In the genomic region with DNA sequence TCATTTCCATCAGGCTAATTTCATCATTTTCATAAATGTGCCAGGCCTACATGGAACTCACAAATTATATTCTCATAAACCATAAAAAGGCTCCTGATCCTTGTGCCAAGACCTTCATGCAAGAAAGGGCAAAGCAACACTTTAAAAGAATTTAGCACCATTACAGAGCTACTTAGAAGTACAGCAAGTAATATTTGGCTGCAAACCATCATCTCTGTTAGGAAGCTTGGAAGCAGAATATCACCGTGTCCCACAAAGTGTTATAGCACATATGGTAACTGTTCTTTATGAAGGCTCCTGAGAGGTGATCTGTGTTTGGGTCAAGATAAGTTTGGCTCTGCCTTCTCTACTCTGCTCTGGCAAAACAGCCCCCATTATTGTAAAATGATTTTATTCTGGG, we compare ENCODE assay signal across 34 cellular contexts. TPM values are rescaled to one million over a fixed set of nuclear protein-coding genes. Genes with fewer than 3 reads are reported as not detected.
"Had no signal": no experiment of that assay in that cellular context is flagged by ENCODE, and none has a peak within 500 bp of the region (broad histone marks: within the 10 kb centered on the region; RNA-seq: fewer than 3 reads in every experiment).

No MANE protein-coding gene starts in this region.

- ATAC-seq: activated CD4-positive, CD25-positive, alpha-beta regulatory T cell treated with anti-CD3 and anti-CD28 coated beads, Interleukin-2, amount 50 U/mL, for 24 hours; activated CD8-positive, alpha-beta T cell treated with anti-CD3 and anti-CD28 coated beads for 36 hours; activated naive CD8-positive, alpha-beta T cell treated with anti-CD3 and anti-CD28 coated beads, Interleukin-2, amount 50 U/mL, for 24 hours; activated T-cell treated with anti-CD3 and anti-CD28 coated beads, Interleukin-2, amount 50 U/mL, for 4 hours; activated T-helper 17 cell treated with anti-CD3 and anti-CD28 coated beads, Interleukin-2, amount 50 U/mL, for 72 hours; gastroesophageal sphincter; T-helper 17 cell had no signal

- H3K9me3 ChIP-seq: ascending aorta, breast epithelium, colonic mucosa, esophagus squamous epithelium, gastroesophageal sphincter had no signal

- DNase-seq: activated B cell treated with CpG ODN at 0.5 μM for 24 hours; activated CD4-positive, alpha-beta T cell treated with anti-CD3 and anti-CD28 coated beads for 48 hours; activated CD4-positive, alpha-beta T cell treated with anti-CD3 and anti-CD28 coated beads, Interleukin-2, amount 50 U/mL, for 1 hour; activated CD4-positive, alpha-beta T cell treated with anti-CD3 and anti-CD28 coated beads, Interleukin-2, amount 50 U/mL, for 48 hours; activated CD8-positive, alpha-beta memory T cell treated with anti-CD3 and anti-CD28 coated beads for 24 hours; activated CD8-positive, alpha-beta T cell treated with anti-CD3 and anti-CD28 coated beads for 36 hours; activated effector memory CD4-positive, alpha-beta T cell treated with Interleukin-2 at 50 U/mL for 16 hours; activated gamma-delta T cell treated with Interleukin-2 at 50 U/mL for 16 hours; activated naive CD4-positive, alpha-beta T cell treated with anti-CD3 and anti-CD28 coated beads, Interleukin-2, amount 50 U/mL, for 16 hours; activated naive CD4-positive, alpha-beta T cell treated with Interleukin-2 at 50 U/mL for 16 hours; activated naive CD8-positive, alpha-beta T cell treated with anti-CD3 and anti-CD28 coated beads for 36 hours; activated naive CD8-positive, alpha-beta T cell treated with anti-CD3 and anti-CD28 coated beads, Interleukin-2, amount 50 U/mL, for 24 hours; activated T-cell treated with anti-CD3 and anti-CD28 coated beads, Interleukin-2, amount 50 U/mL, for 4 hours; colonic mucosa; effector CD8-positive, alpha-beta T cell; esophagus squamous epithelium; foreskin melanocyte; T-helper 1 cell; T-helper 17 cell; T1000; WERI-Rb-1 had no signal

- H3K36me3 ChIP-seq: ascending aorta, breast epithelium, cardiac muscle cell, colonic mucosa, esophagus squamous epithelium, gastroesophageal sphincter, WERI-Rb-1 had no signal

- H3K27ac ChIP-seq: breast epithelium, cardiac muscle cell, colonic mucosa, epithelial cell of prostate, esophagus squamous epithelium, gastroesophageal sphincter, WERI-Rb-1 had no signal

- FAIRE-seq: endometrium, endothelial cell of umbilical vein had no signal

- H3K4me1 ChIP-seq: breast epithelium, colonic mucosa, esophagus squamous epithelium, gastroesophageal sphincter had no signal

- H3K27me3 ChIP-seq: ascending aorta, breast epithelium, cardiac muscle cell, colonic mucosa, esophagus squamous epithelium, gastroesophageal sphincter had no signal

- H3K4me3 ChIP-seq: ascending aorta, breast epithelium, cardiac muscle cell, colonic mucosa, esophagus squamous epithelium, gastroesophageal sphincter had no signal

RNA-seq across cellular contexts. Expression of gene KCNJ3, which starts 59.7 kb away (rescaled TPM):
- total RNA-seq: activated B cell treated with CpG ODN at 0.5 μM for 24 hours; activated CD8-positive, alpha-beta T cell treated with anti-CD3 and anti-CD28 coated beads for 36 hours; activated naive CD8-positive, alpha-beta T cell treated with anti-CD3 and anti-CD28 coated beads for 36 hours; activated T-cell treated with anti-CD3 and anti-CD28 coated beads, Interleukin-2, amount 50 U/mL, for 4 hours; activated T-helper 17 cell treated with anti-CD3 and anti-CD28 coated beads, Interleukin-2, amount 50 U/mL, for 72 hours; dermis microvascular lymphatic vessel endothelial cell; endothelial cell of umbilical vein; esophagus squamous epithelium; fibroblast of lung; fibroblast of villous mesenchyme; glomerular endothelial cell; T-helper 17 cell had no signal
- polyA plus RNA-seq: endothelial cell of umbilical vein, fibroblast of lung had no signal
